In genomic region chr14:103246089-103246488, GRCh38 we compare ENCODE assay signal across 1 cellular context.
TF ChIP-seq lines count a peak whose summit lies in the region.

No MANE protein-coding gene starts in this region.

TF ChIP-seq in A549, 52 proteins besides CTCF, POLR2A, EP300 and RAD21 (continued from another document):
- TF ChIP-seq PHF8 (IDR thresholded peaks at IDR 0.05; ENCODE audit: borderline replicate concordance, low read depth) (no peak), SMC3 (IDR thresholded peaks at IDR 0.05) (no peak), NFE2L2 (conservative IDR thresholded peaks at IDR 0.05; ENCODE audit: low read length) (no peak), BCL3 (IDR thresholded peaks at IDR 0.05) (no peak), POLR2AphosphoS2 (conservative IDR thresholded peaks at IDR 0.05; ENCODE audit: low read length) (no peak), JUNB (IDR thresholded peaks at IDR 0.05) (no peak), RARB (CRISPR knock-in tag; IDR thresholded peaks at IDR 0.05) (no peak), ZSCAN20 (CRISPR knock-in tag; IDR thresholded peaks at IDR 0.05) (no peak), CBX2 (IDR thresholded peaks at IDR 0.05; ENCODE audit: borderline replicate concordance, low read depth) (no peak)
